ENCODE assay signal across 8 cellular contexts in the genomic region with DNA sequence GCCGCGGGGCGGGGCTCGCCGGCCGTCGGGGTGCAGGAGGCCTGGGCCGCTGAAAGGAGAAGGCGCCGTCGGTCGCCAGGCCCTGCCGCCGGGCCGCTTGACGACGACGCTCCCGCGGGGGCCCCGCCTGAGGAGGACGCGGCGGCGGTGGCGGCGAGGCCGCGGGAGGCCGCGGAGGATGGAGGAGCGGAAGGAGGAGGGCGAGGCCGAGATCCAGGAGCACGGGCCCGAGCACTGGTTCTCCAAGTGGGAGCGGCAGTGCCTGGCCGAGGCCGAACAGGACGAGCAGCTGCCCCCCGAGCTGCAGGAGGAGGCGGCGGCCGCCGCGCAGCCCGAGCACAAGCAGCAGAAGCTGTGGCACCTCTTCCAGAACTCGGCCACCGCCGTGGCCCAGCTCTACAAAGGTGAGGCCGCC. TPM values are rescaled to one million over a fixed set of nuclear protein-coding genes. Genes with fewer than 3 reads are reported as not detected.
DNase-seq lines count a peak whose midpoint lies in the region; ATAC-seq and TF ChIP-seq lines count a peak whose summit lies in the region.

No MANE protein-coding gene starts in this region.

- H3K4me3 Mint-ChIP-seq in T-helper 17 cell = peak overlapping the region; percentile 91
- peak overlapping the region; percentile 78 for H3K4me3 Mint-ChIP-seq in stimulated activated memory B cell treated with anti-CD40 and anti-IgM and Interleukin-4, amounts not matched to agents 10 μg/mL and 1 μg/mL and 100 μg/mL, for 72 hours

- H3K4me3 ChIP-seq in right lobe of liver = peak overlapping the region; percentile 79 to 82 (median 80)

- TF ChIP-seq CTCF in right lobe of liver (IDR thresholded peaks at IDR 0.05) = no peak

- peaks cover 0 to 43% (median 17%) of the 10 kb centered on the region in 4 donors for H3K4me1 ChIP-seq in right lobe of liver

- DNase-seq in activated effector memory CD4-positive, alpha-beta T cell treated with anti-CD3 and anti-CD28 coated beads, Interleukin-2, amount 50 U/mL, for 16 hours = peak; percentile 83
- DNase-seq in activated effector memory CD4-positive, alpha-beta T cell treated with Interleukin-2 at 50 U/mL for 16 hours = no peak
- DNase-seq in T-helper 17 cell (peak in 2 of 3 donors; percentile 32 to 37), caudate nucleus (lab: John Stamatoyannopoulos, UW) (peak in 36 of 61 donors; percentile 13 to 74 (median 50)), right lobe of liver (peak in 2 of 3 donors; percentile 54 to 74), NCI-H128 (lab: John Stamatoyannopoulos, UW; ENCODE audit: unreplicated experiment) (no peak)

- no peaks in the 10 kb centered on the region for H3K27me3 ChIP-seq in right lobe of liver

- ATAC-seq in HG03064 (IDR thresholded peaks at IDR 0.05; ENCODE audit: low read depth, unreplicated experiment) = peak; percentile 21
- ATAC-seq in T-helper 17 cell = peak; percentile 17
- ATAC-seq in right lobe of liver = peak in 2 of 4 donors; percentile 11 to 12
- ATAC-seq in stimulated activated memory B cell treated with anti-CD40 and anti-IgM and Interleukin-4, amounts not matched to agents 10 μg/mL and 1 μg/mL and 100 μg/mL, for 72 hours = peak; percentile 32

- peaks cover 0 to 17% (median 3%) of the 10 kb centered on the region in 4 donors for H3K36me3 ChIP-seq in right lobe of liver

- intact Hi-C loops in right lobe of liver (cut with DNase I) = no loop called here

- H3K27ac Mint-ChIP-seq in T-helper 17 cell = peak overlapping the region; percentile 89
- H3K27ac Mint-ChIP-seq in stimulated activated memory B cell treated with anti-CD40 and anti-IgM and Interleukin-4, amounts not matched to agents 10 μg/mL and 1 μg/mL and 100 μg/mL, for 72 hours = peak overlapping the region; percentile 99

- H3K27me3 Mint-ChIP-seq in T-helper 17 cell = no peaks in the 10 kb centered on the region
- H3K27me3 Mint-ChIP-seq in stimulated activated memory B cell treated with anti-CD40 and anti-IgM and Interleukin-4, amounts not matched to agents 10 μg/mL and 1 μg/mL and 100 μg/mL, for 72 hours = no peaks in the 10 kb centered on the region

- H3K27ac ChIP-seq in caudate nucleus (ENCODE audit: low read depth, low read length) (peak overlapping the region; percentile 88), right lobe of liver (peak overlapping the region; percentile 97 to 98 (median 97))

- no peak for TF ChIP-seq POLR2A in right lobe of liver (IDR thresholded peaks at IDR 0.05)

- no peaks in the 10 kb centered on the region for H3K9me3 Mint-ChIP-seq in stimulated activated memory B cell treated with anti-CD40 and anti-IgM and Interleukin-4, amounts not matched to agents 10 μg/mL and 1 μg/mL and 100 μg/mL, for 72 hours

- 0% methylated on average over 7 of the region's 51 CpGs for WGBS in right lobe of liver (ENCODE audit: insufficient coverage, low coverage, low lambda C conversion rate, missing lambda C conversion rate)

- peaks cover 14% of the 10 kb centered on the region for H3K36me3 Mint-ChIP-seq in T-helper 17 cell (ENCODE audit: low read depth)
- peaks cover 36% of the 10 kb centered on the region for H3K36me3 Mint-ChIP-seq in stimulated activated memory B cell treated with anti-CD40 and anti-IgM and Interleukin-4, amounts not matched to agents 10 μg/mL and 1 μg/mL and 100 μg/mL, for 72 hours

- H3K4me1 Mint-ChIP-seq in T-helper 17 cell = peaks cover 41% of the 10 kb centered on the region
- peaks cover 47% of the 10 kb centered on the region for H3K4me1 Mint-ChIP-seq in stimulated activated memory B cell treated with anti-CD40 and anti-IgM and Interleukin-4, amounts not matched to agents 10 μg/mL and 1 μg/mL and 100 μg/mL, for 72 hours

- H3K9me3 ChIP-seq in T-helper 17 cell (ENCODE audit: control insufficient read depth, low read length, poor library complexity, severe bottlenecking) (no peaks in the 10 kb centered on the region), right lobe of liver (no peaks in the 10 kb centered on the region)

RNA-seq across cellular contexts. Expression of gene HAPSTR1, which starts 0.4 kb away (rescaled TPM):
- total RNA-seq in T-helper 17 cell (100 to 1,000 TPM; 122 to 124 TPM), right lobe of liver (10 to 100 TPM; 23.6 to 34.8 (median 28.3) TPM)

Comparison
In these comparisons a context has a peak if more than half of its experiments do, and no peak if none do; other contexts are left out.
1. DNase-seq: peak in activated effector memory CD4-positive, alpha-beta T cell treated with anti-CD3 and anti-CD28 coated beads, Interleukin-2, amount 50 U/mL, for 16 hours (single experiment), T-helper 17 cell (2 of 3), caudate nucleus (36 of 61) and right lobe of liver (2 of 3); none in activated effector memory CD4-positive, alpha-beta T cell treated with Interleukin-2 at 50 U/mL for 16 hours (single experiment) and NCI-H128 (single experiment).